Comparison of ENCODE assay signal across 9 cellular contexts in the genomic region with DNA sequence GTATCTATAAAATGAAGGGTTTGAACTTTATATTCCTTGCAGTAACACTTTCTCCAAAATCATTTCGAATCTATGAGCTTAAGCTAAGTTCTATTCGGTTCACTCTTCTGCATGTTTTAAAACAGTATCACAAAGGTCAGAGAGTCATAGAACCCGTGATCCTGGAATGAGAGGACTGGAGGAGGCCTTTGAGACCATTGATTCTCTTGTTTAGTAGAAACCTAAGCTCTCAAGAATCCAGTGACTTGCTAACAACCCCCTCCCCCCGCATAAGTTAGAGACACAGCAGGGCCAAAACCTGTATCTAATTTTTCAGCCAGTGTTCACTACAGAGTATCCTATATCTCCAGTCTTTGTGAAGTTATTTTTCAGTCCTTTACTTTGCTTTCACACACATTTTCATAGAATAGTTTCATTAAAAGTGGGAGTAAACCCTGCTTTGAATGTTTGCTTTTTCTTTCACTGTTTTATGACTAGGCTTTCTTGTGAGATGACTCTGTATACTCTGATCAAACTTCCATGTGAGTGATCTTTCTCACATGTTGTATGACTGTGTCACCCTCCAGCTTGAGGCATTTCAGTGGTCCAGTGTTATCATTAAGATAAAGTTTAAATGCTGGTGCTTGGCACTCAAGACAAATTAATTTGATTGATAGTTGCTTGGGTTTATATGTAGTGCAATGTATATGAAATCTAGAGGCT.
A peak's percentile ranks its signal among the peaks of the same experiment; 100 is the strongest.
DNase-seq lines count a peak whose midpoint lies in the region; ATAC-seq and TF ChIP-seq lines count a peak whose summit lies in the region.
"Had no signal": no experiment of that assay in that cellular context is flagged by ENCODE, and none has a peak within 500 bp of the region (broad histone marks: within the 10 kb centered on the region; RNA-seq: fewer than 3 reads in every experiment).

No MANE protein-coding gene starts in this region.

- DNase-seq in GM23248 (peak; percentile 68), islet precursor cell (peak; percentile 64), ovary (no peak), posterior vena cava (ENCODE audit: low spot score) (no peak), SW 1271 (lab: John Stamatoyannopoulos, UW) (no peak)
- DNase-seq: esophagus squamous epithelium had no signal

- H3K27ac ChIP-seq in GM23248 = peak overlapping the region; percentile 73
- no peak overlapping the region for H3K27ac ChIP-seq in ovary
- H3K27ac ChIP-seq: esophagus squamous epithelium had no signal

- H3K9me2 ChIP-seq in GM23248 (ENCODE audit: insufficient read depth) = no peaks in the 10 kb centered on the region

- in situ Hi-C loops in GM23248 (cut with MboI) = loop anchor here (10.0 kb wide), 1 partner anchor 246 kb away; no protein-coding TSS in a partner anchor

- no peaks in the 10 kb centered on the region for H4K20me1 ChIP-seq in GM23248 (ENCODE audit: insufficient read depth)

- ATAC-seq in GM18511 (IDR thresholded peaks at IDR 0.05; ENCODE audit: unreplicated experiment) = peak; percentile 81
- ATAC-seq in HG03442 (IDR thresholded peaks at IDR 0.05; ENCODE audit: unreplicated experiment) = peak; percentile 85
- ATAC-seq in HG02970 (IDR thresholded peaks at IDR 0.05; ENCODE audit: low FRiP score, unreplicated experiment) = no peak

- intact Hi-C loops in ovary (cut with DNase I) = no loop called here
- intact Hi-C loops in posterior vena cava (cut with DNase I) = loop anchor here in 1 of 2 donors (5.0 kb wide), 1 partner anchor 244 kb away; no protein-coding TSS in a partner anchor

- no peak for TF ChIP-seq EP300 in ovary (IDR thresholded peaks at IDR 0.05)

- H3F3A ChIP-seq in GM23248 (ENCODE audit: insufficient read depth) = peaks cover 36% of the 10 kb centered on the region

- H3K9me3 ChIP-seq in GM23248 (ENCODE audit: low read depth) (no peaks in the 10 kb centered on the region), ovary (no peaks in the 10 kb centered on the region)
- H3K9me3 ChIP-seq: esophagus squamous epithelium had no signal

- no peak for TF ChIP-seq POLR2A in ovary (IDR thresholded peaks at IDR 0.05)

- H3K4me2 ChIP-seq in GM23248 (ENCODE audit: unreplicated experiment) = no peak overlapping the region

- no peaks in the 10 kb centered on the region for H3K27me3 ChIP-seq in GM23248 (replicated peaks; ENCODE audit: insufficient read depth)
- no peaks in the 10 kb centered on the region for H3K27me3 ChIP-seq in ovary
- H3K27me3 ChIP-seq: esophagus squamous epithelium had no signal

- peak overlapping the region; percentile 43 for H3K9ac ChIP-seq in GM23248

- TF ChIP-seq CTCF in ovary (IDR thresholded peaks at IDR 0.05) = no peak

- H3K36me3 ChIP-seq in GM23248 (ENCODE audit: low read depth) (no peaks in the 10 kb centered on the region), ovary (no peaks in the 10 kb centered on the region)
- H3K36me3 ChIP-seq: esophagus squamous epithelium had no signal

- no peaks in the 10 kb centered on the region for H3K79me2 ChIP-seq in GM23248 (ENCODE audit: insufficient read depth)

- WGBS in GM23248 (ENCODE audit: low coverage in 1 of 2, low lambda C conversion rate in 2 of 2, missing lambda C conversion rate in 2 of 2), 2 experiments = 47 to 55% methylated on average over 4 of the region's 4 CpGs
- 71 to 74% (median 73%) methylated on average over 4 of the region's 4 CpGs for WGBS in ovary, 3 donors

- H3K4me3 ChIP-seq in GM23248 (no peak overlapping the region), ovary (no peak overlapping the region)
- H3K4me3 ChIP-seq: esophagus squamous epithelium had no signal

- H3K4me1 ChIP-seq in GM23248 (ENCODE audit: insufficient read depth) = peaks cover 56% of the 10 kb centered on the region
- H3K4me1 ChIP-seq in ovary (ENCODE audit: insufficient read depth) = no peaks in the 10 kb centered on the region

- peak overlapping the region; percentile 67 for H2AFZ ChIP-seq in GM23248

Comparison
In these comparisons a context has a peak if more than half of its experiments do, and no peak if none do; other contexts are left out.
1. DNase-seq: peak in GM23248 (single experiment) and islet precursor cell (single experiment); none in ovary (0 of 5), posterior vena cava (single experiment) and SW 1271 (0 of 2).